ENCODE assay signal across 25 cellular contexts in genomic region chr7:135143874-135144668, GRCh38. TPM values are rescaled to one million over a fixed set of nuclear protein-coding genes. Genes with fewer than 3 reads are reported as not detected.
DNase-seq lines count a peak whose midpoint lies in the region; ATAC-seq, FAIRE-seq and TF ChIP-seq lines count a peak whose summit lies in the region.
"Had no signal": no experiment of that assay in that cellular context is flagged by ENCODE, and none has a peak within 500 bp of the region (broad histone marks: within the 10 kb centered on the region; RNA-seq: fewer than 3 reads in every experiment).

No MANE protein-coding gene starts in this region.

- no peaks in the 10 kb centered on the region for H3K9me1 ChIP-seq in endothelial cell of umbilical vein (replicated peaks; ENCODE audit: control insufficient read depth, extremely low read depth, insufficient read depth, low read length)

- H3K27me3 Mint-ChIP-seq in CD4-positive, alpha-beta memory T cell = no peaks in the 10 kb centered on the region
- H3K27me3 Mint-ChIP-seq: activated naive CD4-positive, alpha-beta T cell treated with anti-CD3 and anti-CD28 coated beads, Interleukin-2, amount 10 ng/mL, durations not matched to agents 7 days and 5 days; dendritic cell treated with granulocyte-macrophage colony-stimulating factor and Interleukin-4, amounts not matched to agents 40 ng/mL and 50 ng/mL, for 4 days had no signal

- TF ChIP-seq POLR2A in endothelial cell of umbilical vein (IDR thresholded peaks at IDR 0.05; ENCODE audit: low read depth, low read length) (no peak), gastrocnemius medialis (IDR thresholded peaks at IDR 0.05) (no peak)

- peak in 1 of 2 donors; percentile 16 for TF ChIP-seq RAD21 in liver (IDR thresholded peaks at IDR 0.05)

- H3K27ac ChIP-seq in CD4-positive, alpha-beta memory T cell (ENCODE audit: low read depth, low read length) = no peak overlapping the region
- H3K27ac ChIP-seq in endothelial cell of umbilical vein (ENCODE audit: insufficient read depth, low read depth, low read length) = peak overlapping the region; percentile 3
- peak overlapping the region; percentile 15 to 43 for H3K27ac ChIP-seq in liver (ENCODE audit: low read depth in 1 of 2, low read length in 2 of 2)
- peak overlapping the region; percentile 3 to 99 (median 80) for H3K27ac ChIP-seq in gastrocnemius medialis
- H3K27ac ChIP-seq: BLaER1 treated with 17β-estradiol and CSF1 and Interleukin-3, amounts not matched to agents 10 nM and 100 nM; RWPE1 had no signal

- H3K4me2 ChIP-seq in endothelial cell of umbilical vein (ENCODE audit: insufficient read depth, low read length) = peak overlapping the region; percentile 55
- H3K4me2 ChIP-seq: SK-N-SH had no signal

- 81% methylated on average over 3 of the region's 3 CpGs for WGBS in liver

- no peak overlapping the region for H3K9ac ChIP-seq in endothelial cell of umbilical vein (replicated peaks; ENCODE audit: extremely low read depth, insufficient read depth, low read length)
- no peak overlapping the region for H3K9ac ChIP-seq in liver (ENCODE audit: low read depth in 1 of 2, low read length in 2 of 2)
- H3K9ac ChIP-seq: BLaER1 treated with 17β-estradiol and CSF1 and Interleukin-3, amounts not matched to agents 10 nM and 100 nM; SK-N-SH had no signal

- H3K27me3 ChIP-seq in CD4-positive, alpha-beta memory T cell (ENCODE audit: insufficient read depth, low read length) = no peaks in the 10 kb centered on the region
- H3K27me3 ChIP-seq in endothelial cell of umbilical vein (ENCODE audit: control insufficient read depth in 2 of 2, insufficient read depth in 2 of 2, low read length in 2 of 2) (no peaks in the 10 kb centered on the region), liver (ENCODE audit: control insufficient read depth in 4 of 4, insufficient read depth in 4 of 4, low read length in 3 of 4) (no peaks in the 10 kb centered on the region), gastrocnemius medialis (no peaks in the 10 kb centered on the region)
- H3K27me3 ChIP-seq: BLaER1 treated with 17β-estradiol and CSF1 and Interleukin-3, amounts not matched to agents 10 nM and 100 nM; left lung; uterus had no signal

- no peaks in the 10 kb centered on the region for H3K36me3 ChIP-seq in CD4-positive, alpha-beta memory T cell (ENCODE audit: insufficient read depth, low read length)
- no peaks in the 10 kb centered on the region for H3K36me3 ChIP-seq in endothelial cell of umbilical vein (ENCODE audit: control insufficient read depth in 2 of 2, extremely low read depth in 1 of 2, insufficient read depth in 2 of 2, low read length in 2 of 2)
- no peaks in the 10 kb centered on the region for H3K36me3 ChIP-seq in liver (ENCODE audit: control insufficient read depth in 4 of 4, insufficient read depth in 3 of 4, low read depth in 1 of 4, low read length in 3 of 4)
- no peaks in the 10 kb centered on the region for H3K36me3 ChIP-seq in gastrocnemius medialis
- H3K36me3 ChIP-seq: BLaER1 treated with 17β-estradiol and CSF1 and Interleukin-3, amounts not matched to agents 10 nM and 100 nM; left lung; uterus had no signal

- H3K4me1 ChIP-seq in CD4-positive, alpha-beta memory T cell (ENCODE audit: insufficient read depth, low read length) = peaks cover 29% of the 10 kb centered on the region
- H3K4me1 ChIP-seq in endothelial cell of umbilical vein (ENCODE audit: control insufficient read depth, extremely low read depth, insufficient read depth, low read length) = peaks cover 32% of the 10 kb centered on the region
- peaks cover 0 to 23% (median 11%) of the 10 kb centered on the region in 4 donors for H3K4me1 ChIP-seq in liver (ENCODE audit: control insufficient read depth in 4 of 4, insufficient read depth in 4 of 4, low read length in 3 of 4)
- peaks cover 22 to 23% of the 10 kb centered on the region in 2 donors for H3K4me1 ChIP-seq in gastrocnemius medialis
- H3K4me1 ChIP-seq: uterus had no signal

- H3K4me3 ChIP-seq in CD4-positive, alpha-beta memory T cell (ENCODE audit: low read length in 2 of 2) = no peak overlapping the region
- H3K4me3 ChIP-seq in endothelial cell of umbilical vein (replicated peaks in 1 of 3; ENCODE audit: insufficient read depth in 1 of 3, low read depth in 1 of 3, low read length in 3 of 3) (no peak overlapping the region), liver (ENCODE audit: low read depth in 1 of 3, low read length in 3 of 3) (no peak overlapping the region), gastrocnemius medialis (no peak overlapping the region)
- H3K4me3 ChIP-seq: BLaER1 treated with 17β-estradiol and CSF1 and Interleukin-3, amounts not matched to agents 10 nM and 100 nM; left lung; uterus had no signal

- TF ChIP-seq CTCF in endothelial cell of umbilical vein (IDR thresholded peaks at IDR 0.05; ENCODE audit: extremely low read depth in 1 of 2, insufficient read depth in 1 of 2, low read depth in 1 of 2, low read length in 2 of 2) = no peak
- TF ChIP-seq CTCF in liver (IDR thresholded peaks at IDR 0.05; ENCODE audit: low read depth, low read length, missing input control) = no peak
- TF ChIP-seq CTCF in gastrocnemius medialis (IDR thresholded peaks at IDR 0.05 in 4 of 5, conservative IDR thresholded peaks at IDR 0.05 in 1 of 5) = no peak

- peak overlapping the region in 6 of 7 donors; percentile 19 to 88 (median 44) for H3K27ac Mint-ChIP-seq in CD4-positive, alpha-beta memory T cell
- H3K27ac Mint-ChIP-seq: activated naive CD4-positive, alpha-beta T cell treated with anti-CD3 and anti-CD28 coated beads, Interleukin-2, amount 10 ng/mL, durations not matched to agents 7 days and 5 days; dendritic cell treated with granulocyte-macrophage colony-stimulating factor and Interleukin-4, amounts not matched to agents 40 ng/mL and 50 ng/mL, for 4 days had no signal

- FAIRE-seq in endothelial cell of umbilical vein (lab: Jason Lieb, UNC) = peak; percentile 84

- TSS peak; percentile 20 for BruUV-seq in endothelial cell of umbilical vein (replicated peaks; lab: Mats Ljungman, UMichigan)

- CTCF ChIA-PET in CD4-positive, alpha-beta memory T cell (lab: Charles Lee; ENCODE audit: partially characterized antibody) = interaction anchor here (2.9 to 4.8 kb wide), 2 partner anchors 26 to 157 kb away, joined by 17 to 30 read pairs; partner anchors contain the start of genes AGBL3 and CYREN
- CTCF ChIA-PET in endothelial cell of umbilical vein (lab: Charles Lee) = interaction anchor here (1.0 to 1.8 kb wide), 7 partner anchors 10 to 158 kb away, joined by 3 to 15 read pairs (median 4); partner anchors contain the start of genes AGBL3 and CYREN

- POLR2A ChIA-PET in CD4-positive, alpha-beta memory T cell (lab: Charles Lee; ENCODE audit: partially characterized antibody) = interaction anchor here (2.1 kb wide), 1 partner anchor 26 kb away, joined by 10 read pairs; the partner anchor contains the start of gene CYREN
- POLR2A ChIA-PET in endothelial cell of umbilical vein (lab: Charles Lee) = interaction anchor here (0.7 to 1.0 kb wide), 2 partner anchors 17 to 129 kb away, joined by 4 to 7 read pairs; no protein-coding TSS in a partner anchor

- in situ Hi-C loops in gastrocnemius medialis (cut with MboI; ENCODE audit: low sequenced_read_pairs in 4 of 4) = no loop called here

- H3K4me1 Mint-ChIP-seq in CD4-positive, alpha-beta memory T cell = peaks cover 19 to 44% (median 29%) of the 10 kb centered on the region in 4 donors
- H3K4me1 Mint-ChIP-seq: neural crest cell had no signal

- peaks cover 0 to 16% (median 3%) of the 10 kb centered on the region in 8 donors for H3K9me3 Mint-ChIP-seq in CD4-positive, alpha-beta memory T cell
- H3K9me3 Mint-ChIP-seq: activated naive CD4-positive, alpha-beta T cell treated with anti-CD3 and anti-CD28 coated beads, Interleukin-2, amount 10 ng/mL, durations not matched to agents 7 days and 5 days; dendritic cell treated with granulocyte-macrophage colony-stimulating factor and Interleukin-4, amounts not matched to agents 40 ng/mL and 50 ng/mL, for 4 days had no signal

- peak overlapping the region; percentile 72 for H2AFZ ChIP-seq in endothelial cell of umbilical vein (ENCODE audit: low read depth, low read length)

- peaks cover 15 to 32% of the 10 kb centered on the region in 2 donors for H3K36me3 Mint-ChIP-seq in CD4-positive, alpha-beta memory T cell

- H3K4me3 Mint-ChIP-seq in CD4-positive, alpha-beta memory T cell = peak overlapping the region in 1 of 8 donors; percentile 30
- H3K4me3 Mint-ChIP-seq: activated naive CD4-positive, alpha-beta T cell treated with anti-CD3 and anti-CD28 coated beads, Interleukin-2, amount 10 ng/mL, durations not matched to agents 7 days and 5 days; dendritic cell treated with granulocyte-macrophage colony-stimulating factor and Interleukin-4, amounts not matched to agents 40 ng/mL and 50 ng/mL, for 4 days; neural crest cell had no signal

- dilution Hi-C loops in endothelial cell of umbilical vein (cut with MboI; ENCODE audit: extremely low pct_ligation_motif_present, low sequenced_read_pairs) = no loop called here

- no peak for DNase-seq in CD4-positive, alpha-beta memory T cell
- DNase-seq in endothelial cell of umbilical vein (ENCODE audit: low read depth, low spot score) (peak; percentile 96), gastrocnemius medialis (no peak), NCI-H1092 (lab: John Stamatoyannopoulos, UW) (no peak), NCI-H226 (no peak), germinal center (ENCODE audit: low spot score) (no peak), foreskin melanocyte (no peak)
- DNase-seq: activated CD4-positive, alpha-beta T cell treated with anti-CD3 and anti-CD28 coated beads for 4 hours; activated naive CD4-positive, alpha-beta T cell treated with anti-CD3 and anti-CD28 coated beads, Interleukin-2, amount 10 ng/mL, durations not matched to agents 7 days and 5 days; aorta; caudate nucleus; left lung; NCI-H1048; NCI-H2029; NCI-H774; SK-N-SH; stimulated activated CD8-positive, alpha-beta memory T cell treated with anti-CD3 and anti-CD28 coated beads, Interleukin-4, amount 100 ng/mL, for 48 hours; T-helper 2 cell had no signal

- no peaks in the 10 kb centered on the region for H4K20me1 ChIP-seq in endothelial cell of umbilical vein (replicated peaks; ENCODE audit: control insufficient read depth, extremely low read depth, insufficient read depth, low read length)
- H4K20me1 ChIP-seq: BLaER1 treated with 17β-estradiol and CSF1 and Interleukin-3, amounts not matched to agents 10 nM and 100 nM had no signal

- no peak for ATAC-seq in gastrocnemius medialis
- ATAC-seq: HCT116, left lung had no signal

- intact Hi-C loops in CD4-positive, alpha-beta memory T cell (cut with micrococcal nuclease) = no loop called here
- intact Hi-C loops in endothelial cell of umbilical vein (cut with micrococcal nuclease) (no loop called here), gastrocnemius medialis (cut with DNase I; ENCODE audit: low total_unique reads) (loop anchor here (10.0 kb wide), 1 partner anchor 831 kb away; the partner anchor contains the start of gene MTPN)

- no peaks in the 10 kb centered on the region for H3K9me3 ChIP-seq in CD4-positive, alpha-beta memory T cell (ENCODE audit: control insufficient read depth in 1 of 2, low read length in 2 of 2)
- H3K9me3 ChIP-seq in endothelial cell of umbilical vein (replicated peaks; ENCODE audit: control insufficient read depth, insufficient read depth, low read length) = no peaks in the 10 kb centered on the region
- no peaks in the 10 kb centered on the region for H3K9me3 ChIP-seq in liver (ENCODE audit: control insufficient read depth in 4 of 4, low read length in 3 of 4)
- no peaks in the 10 kb centered on the region for H3K9me3 ChIP-seq in gastrocnemius medialis
- H3K9me3 ChIP-seq: BLaER1 treated with 17β-estradiol and CSF1 and Interleukin-3, amounts not matched to agents 10 nM and 100 nM; left lung; SK-N-SH; uterus had no signal

- no peaks in the 10 kb centered on the region for H3K79me2 ChIP-seq in endothelial cell of umbilical vein (ENCODE audit: control insufficient read depth, insufficient read depth, low read length)

RNA-seq across cellular contexts. Expression of gene TMEM140, which starts 3.8 kb away (rescaled TPM):
- total RNA-seq in CD4-positive, alpha-beta memory T cell = 10 to 100 TPM; 28.3 to 31.3 TPM
- polyA plus RNA-seq in CD4-positive, alpha-beta memory T cell = 10 to 100 TPM; 13.6 to 30.9 TPM
- total RNA-seq in endothelial cell of umbilical vein (15.7 and 26.5 TPM in 2 replicates), liver (10 to 100 TPM; 22.3 to 34.3 TPM), gastrocnemius medialis (100 to 1,000 TPM; 116 to 179 (median 145) TPM)
- polyA plus RNA-seq in endothelial cell of umbilical vein (17.9 and 21.9 TPM in 2 replicates), liver (10 to 100 TPM; 22.6 to 29.3 TPM)
- polyA plus RNA-seq in endothelial cell of umbilical vein (2011; cell fraction: cytosol; rRNA removed) = 12.0 and 12.3 TPM in 2 replicates
- polyA plus RNA-seq in endothelial cell of umbilical vein (2011; cell fraction: nucleus; rRNA removed) = 8.9 and 9.9 TPM in 2 replicates
- polyA plus RNA-seq in endothelial cell of umbilical vein (2012) = 11.8 and 13.5 TPM in 2 replicates
- polyA minus RNA-seq in endothelial cell of umbilical vein = 21.5 and 29.8 TPM in 2 replicates
- polyA minus RNA-seq in endothelial cell of umbilical vein (2011; cell fraction: cytosol; rRNA and poly(A)+ RNA removed) = not detected
- polyA minus RNA-seq in endothelial cell of umbilical vein (2011; cell fraction: nucleus; rRNA and poly(A)+ RNA removed) = 13.8 and 15.0 TPM in 2 replicates

RNA-seq across cellular contexts. Expression of gene CYREN, which starts 26.4 kb away (rescaled TPM):
- total RNA-seq in CD4-positive, alpha-beta memory T cell = 10 to 100 TPM; 45.3 to 46.5 TPM
- 10 to 100 TPM; 35.2 to 52.9 TPM for polyA plus RNA-seq in CD4-positive, alpha-beta memory T cell
- total RNA-seq in endothelial cell of umbilical vein = 26.8 and 30.8 TPM in 2 replicates
- polyA plus RNA-seq in endothelial cell of umbilical vein = 16.9 and 19.1 TPM in 2 replicates
- polyA plus RNA-seq in endothelial cell of umbilical vein (2011; cell fraction: cytosol; rRNA removed) = 22.3 and 22.5 TPM in 2 replicates
- 18.3 and 20.0 TPM in 2 replicates for polyA plus RNA-seq in endothelial cell of umbilical vein (2011; cell fraction: nucleus; rRNA removed)
- 17.0 and 19.4 TPM in 2 replicates for polyA plus RNA-seq in endothelial cell of umbilical vein (2012)
- polyA minus RNA-seq in endothelial cell of umbilical vein = 23.5 and 25.7 TPM in 2 replicates
- polyA minus RNA-seq in endothelial cell of umbilical vein (2011; cell fraction: cytosol; rRNA and poly(A)+ RNA removed) = 22.8 TPM
- polyA minus RNA-seq in endothelial cell of umbilical vein (2011; cell fraction: nucleus; rRNA and poly(A)+ RNA removed) = 16.6 and 21.7 TPM in 2 replicates
- total RNA-seq in liver = 10 to 100 TPM; 18.1 to 20.3 TPM
- 10 to 100 TPM; 13.2 to 14.0 TPM for polyA plus RNA-seq in liver
- 10 to 100 TPM; 11.8 to 51.5 (median 20.4) TPM for total RNA-seq in gastrocnemius medialis
